ENCODE assay signal across 8 cellular contexts in genomic region chr19:30799854-30800755, GRCh38.
DNase-seq lines count a peak whose midpoint lies in the region; ATAC-seq and TF ChIP-seq lines count a peak whose summit lies in the region.

No MANE protein-coding gene starts in this region.

- ATAC-seq in HG02973 (IDR thresholded peaks at IDR 0.05; ENCODE audit: unreplicated experiment), result no peak
- no peak for ATAC-seq in HG03354 (IDR thresholded peaks at IDR 0.05; ENCODE audit: poor library complexity, severe bottlenecking, unreplicated experiment)

- DNase-seq in DMS114 treated with DMSO at 0.1 percent for 48 hours (lab: John Stamatoyannopoulos, UW; ENCODE audit: unreplicated experiment) (peak; percentile 6), MG63 (peak; percentile 47), right atrium auricular region (ENCODE audit: low spot score) (peak; percentile 68), middle frontal gyrus (ENCODE audit: extremely low spot score, low spot score) (no peak)
- DNase-seq in activated T-helper 1 cell treated with anti-CD3 and anti-CD28 coated beads, Interleukin-12 subunit alpha, Interleukin-12 subunit beta, Interleukin-2, Interleukin-4 antibody, amounts not matched to agents 30 ng/mL and 10 ng/mL and 1 ng/mL, durations not matched to agents 14 hours and 24 hours and 36 hours (ENCODE audit: low spot score), result peak; percentile 4
- DNase-seq in stimulated activated CD4-positive, alpha-beta T cell treated with anti-CD3 and anti-CD28 coated beads, Interleukin-12 subunit alpha, Interleukin-12 subunit beta, amount 100 ng/mL, for 4 hours, result peak; percentile 11

- TF ChIP-seq CTCF in right atrium auricular region (IDR thresholded peaks at IDR 0.05), result peak; percentile 51 to 77

- no peak overlapping the region for H3K27ac ChIP-seq in right atrium auricular region

- no peaks in the 10 kb centered on the region for H3K36me3 ChIP-seq in MG63
- H3K36me3 ChIP-seq in right atrium auricular region, result no peaks in the 10 kb centered on the region

- no peaks in the 10 kb centered on the region for H3K4me1 Mint-ChIP-seq in activated T-helper 1 cell treated with anti-CD3 and anti-CD28 coated beads, Interleukin-12 subunit alpha, Interleukin-12 subunit beta, Interleukin-2, Interleukin-4 antibody, amounts not matched to agents 30 ng/mL and 10 ng/mL and 1 ng/mL, durations not matched to agents 14 hours and 24 hours and 36 hours (ENCODE audit: low read depth)

- intact Hi-C loops in activated T-helper 1 cell treated with anti-CD3 and anti-CD28 coated beads, Interleukin-12 subunit alpha, Interleukin-12 subunit beta, Interleukin-2, Interleukin-4 antibody, amounts not matched to agents 30 ng/mL and 10 ng/mL and 1 ng/mL, durations not matched to agents 14 hours and 24 hours and 36 hours (cut with micrococcal nuclease), result no loop called here

- peaks cover 2% of the 10 kb centered on the region for H3K27me3 Mint-ChIP-seq in activated T-helper 1 cell treated with anti-CD3 and anti-CD28 coated beads, Interleukin-12 subunit alpha, Interleukin-12 subunit beta, Interleukin-2, Interleukin-4 antibody, amounts not matched to agents 30 ng/mL and 10 ng/mL and 1 ng/mL, durations not matched to agents 14 hours and 24 hours and 36 hours (ENCODE audit: insufficient read depth)

- no peak overlapping the region for H3K4me3 ChIP-seq in MG63
- no peak overlapping the region for H3K4me3 ChIP-seq in right atrium auricular region

- H3K9me3 ChIP-seq in MG63 (no peaks in the 10 kb centered on the region), right atrium auricular region (no peaks in the 10 kb centered on the region)

- H3K36me3 Mint-ChIP-seq in activated T-helper 1 cell treated with anti-CD3 and anti-CD28 coated beads, Interleukin-12 subunit alpha, Interleukin-12 subunit beta, Interleukin-2, Interleukin-4 antibody, amounts not matched to agents 30 ng/mL and 10 ng/mL and 1 ng/mL, durations not matched to agents 14 hours and 24 hours and 36 hours (ENCODE audit: low read depth), result no peaks in the 10 kb centered on the region

- H3K27me3 ChIP-seq in MG63 (peaks cover 6% of the 10 kb centered on the region; the same call in 1 of the 2 replicates), right atrium auricular region (no peaks in the 10 kb centered on the region)

- H3K4me3 Mint-ChIP-seq in activated T-helper 1 cell treated with anti-CD3 and anti-CD28 coated beads, Interleukin-12 subunit alpha, Interleukin-12 subunit beta, Interleukin-2, Interleukin-4 antibody, amounts not matched to agents 30 ng/mL and 10 ng/mL and 1 ng/mL, durations not matched to agents 14 hours and 24 hours and 36 hours, result no peak overlapping the region

- H3K27ac Mint-ChIP-seq in activated T-helper 1 cell treated with anti-CD3 and anti-CD28 coated beads, Interleukin-12 subunit alpha, Interleukin-12 subunit beta, Interleukin-2, Interleukin-4 antibody, amounts not matched to agents 30 ng/mL and 10 ng/mL and 1 ng/mL, durations not matched to agents 14 hours and 24 hours and 36 hours, result no peak overlapping the region

- no peaks in the 10 kb centered on the region for H3K4me1 ChIP-seq in right atrium auricular region

- no peaks in the 10 kb centered on the region for H3K9me3 Mint-ChIP-seq in activated T-helper 1 cell treated with anti-CD3 and anti-CD28 coated beads, Interleukin-12 subunit alpha, Interleukin-12 subunit beta, Interleukin-2, Interleukin-4 antibody, amounts not matched to agents 30 ng/mL and 10 ng/mL and 1 ng/mL, durations not matched to agents 14 hours and 24 hours and 36 hours
